Comparison of ENCODE assay signal across 8 cellular contexts in the genomic region with DNA sequence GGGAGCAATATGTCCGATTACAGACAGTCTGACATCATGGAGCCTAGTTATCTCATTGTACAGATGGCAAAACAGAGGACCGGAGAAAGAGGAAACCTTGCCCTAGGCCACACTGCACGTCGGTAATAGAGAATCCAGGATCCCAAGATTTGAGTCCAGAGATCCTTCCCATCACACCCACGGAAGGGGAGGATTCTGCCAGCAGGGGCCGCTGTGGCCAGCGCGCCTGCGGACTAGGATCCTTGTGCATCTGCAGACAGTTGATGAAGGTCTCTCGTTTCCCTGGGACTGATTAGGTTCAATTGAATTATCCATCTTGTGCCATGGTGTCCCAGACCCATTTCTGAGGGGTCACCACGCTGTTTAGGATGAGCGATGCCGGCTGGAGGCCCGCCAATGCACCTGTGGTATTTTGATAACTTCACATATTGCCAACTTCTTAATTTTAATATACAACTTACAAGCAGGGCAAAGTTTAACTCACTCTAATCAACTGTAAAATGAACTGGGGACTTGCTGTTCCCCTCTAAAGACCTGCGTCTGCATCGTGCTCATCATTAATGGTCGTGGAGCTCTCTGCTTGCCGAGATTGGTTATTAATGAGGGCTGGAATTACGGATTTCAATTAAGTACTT.
A peak's percentile ranks its signal among the peaks of the same experiment; 100 is the strongest.
DNase-seq lines count a peak whose midpoint lies in the region; ATAC-seq and TF ChIP-seq lines count a peak whose summit lies in the region.

No MANE protein-coding gene starts in this region.

- H3K4me1 Mint-ChIP-seq in endodermal cell (peaks cover 22% of the 10 kb centered on the region), nephron (peaks cover 13% of the 10 kb centered on the region)

- no peak overlapping the region for H3K27ac ChIP-seq in endodermal cell (ENCODE audit: low read depth, low read length)

- no peaks in the 10 kb centered on the region for H3K27me3 ChIP-seq in endodermal cell (ENCODE audit: control insufficient read depth, insufficient read depth, low read length, poor library complexity, severe bottlenecking)

- no peaks in the 10 kb centered on the region for H3K36me3 ChIP-seq in endodermal cell (ENCODE audit: control insufficient read depth, insufficient read depth, low read length)

- no peaks in the 10 kb centered on the region for H3K27me3 Mint-ChIP-seq in endodermal cell (ENCODE audit: insufficient read depth)
- H3K27me3 Mint-ChIP-seq in nephron (ENCODE audit: low read depth), result peaks cover 22% of the 10 kb centered on the region

- ATAC-seq in esophagus mucosa (no peak), GM18873 (IDR thresholded peaks at IDR 0.05; ENCODE audit: low FRiP score, unreplicated experiment) (no peak)

- in situ Hi-C loops in GM13977 (cut with MboI; ENCODE audit: low pct_unique_long_range_greater_than_20kb, low sequenced_read_pairs, unreplicated experiment), result loop anchor here (25.0 kb wide), 1 partner anchor 400 kb away; no protein-coding TSS in a partner anchor

- H3K36me3 Mint-ChIP-seq in endodermal cell (ENCODE audit: low read depth) (no peaks in the 10 kb centered on the region), nephron (ENCODE audit: low read depth) (no peaks in the 10 kb centered on the region)

- no peak overlapping the region for H3K9ac ChIP-seq in endodermal cell (ENCODE audit: extremely low read depth, low read length, poor library complexity, severe bottlenecking)

- TF ChIP-seq CTCF in GM13977 (IDR thresholded peaks at IDR 0.05; ENCODE audit: extremely low read depth, insufficient read depth, missing control alignments) (peak; percentile 72), endodermal cell (conservative IDR thresholded peaks at IDR 0.05) (peak; percentile 97), nephron (IDR thresholded peaks at IDR 0.05; ENCODE audit: unreplicated experiment in 3 of 3) (peak; percentile 61 to 64 (median 62))

- no peaks in the 10 kb centered on the region for H3K9me3 ChIP-seq in endodermal cell (ENCODE audit: control insufficient read depth, low read length)

- H3K4me3 Mint-ChIP-seq in endodermal cell, result no peak overlapping the region
- H3K4me3 Mint-ChIP-seq in nephron, result no peak overlapping the region

- H3K9me3 Mint-ChIP-seq in endodermal cell (no peaks in the 10 kb centered on the region), nephron (no peaks in the 10 kb centered on the region)

- WGBS in endodermal cell (ENCODE audit: insufficient coverage in 1 of 2, insufficient read length in 1 of 2), 2 experiments, result 55 to 63% methylated on average over 18 to 19 of the region's 19 CpGs

- no peaks in the 10 kb centered on the region for H3K4me1 ChIP-seq in endodermal cell (ENCODE audit: control insufficient read depth, insufficient read depth, low read length)

- DNase-seq in GM13977 (ENCODE audit: low spot score), result peak; percentile 21
- peak; percentile 46 for DNase-seq in NCI-H69 (lab: John Stamatoyannopoulos, UW)
- DNase-seq in endodermal cell, result peak; percentile 94
- no peak for DNase-seq in GM03348 (ENCODE audit: low spot score)
- no peak for DNase-seq in stimulated activated CD4-positive, alpha-beta T cell treated with anti-CD3 and anti-CD28 coated beads, Interleukin-1b, Interleukin-23, amount 100 ng/mL, for 48 hours

- no peak overlapping the region for H3K27ac Mint-ChIP-seq in endodermal cell
- H3K27ac Mint-ChIP-seq in nephron, result no peak overlapping the region

- H3K4me3 ChIP-seq in endodermal cell (ENCODE audit: low read length), result no peak overlapping the region

Comparison
In these comparisons a context has a peak if more than half of its experiments do, and no peak if none do; other contexts are left out.
1. DNase-seq: peak in GM13977 (single experiment), NCI-H69 (single experiment) and endodermal cell (single experiment); none in GM03348 (single experiment) and stimulated activated CD4-positive, alpha-beta T cell treated with anti-CD3 and anti-CD28 coated beads, Interleukin-1b, Interleukin-23, amount 100 ng/mL, for 48 hours (single experiment).
2. Peak in every context shown above with its lines, with median percentiles within 50 percentile points of each other: CTCF ChIP-seq.